26 cellular contexts compared by ENCODE assay signal in genomic region chr22:22082960-22083359, GRCh38.
"Had no signal": no experiment of that assay in that cellular context is flagged by ENCODE, and none has a peak within 500 bp of the region (broad histone marks: within the 10 kb centered on the region; RNA-seq: fewer than 3 reads in every experiment).

No MANE protein-coding gene starts in this region.

- FAIRE-seq: islet of Langerhans, kidney, pancreas, small intestine had no signal

- ATAC-seq: left colon; left lung; lower lobe of right lung; naive thymus-derived CD8-positive, alpha-beta T cell; pancreas; right cardiac atrium; stimulated activated effector memory CD8-positive, alpha-beta T cell treated with anti-CD3 and anti-CD28 coated beads, Interleukin-12 subunit alpha, Interleukin-12 subunit beta, amount 100 ng/mL, for 72 hours; upper lobe of right lung had no signal

- H3K27ac ChIP-seq: left lung, lower lobe of right lung, pancreas, prostate gland, sigmoid colon, spleen, suprapubic skin, thoracic aorta, tibial artery, upper lobe of right lung, uterus had no signal

- H3K4me3 ChIP-seq: left lung, lower lobe of right lung, pancreas, prostate gland, sigmoid colon, spleen, suprapubic skin, thoracic aorta, tibial artery, upper lobe of right lung, uterus had no signal

- H3K36me3 ChIP-seq: left lung, lower lobe of right lung, pancreas, prostate gland, sigmoid colon, spleen, suprapubic skin, thoracic aorta, tibial artery, upper lobe of right lung, uterus had no signal

- DNase-seq: immature natural killer cell; kidney; left colon; left lung; lower lobe of right lung; mammary epithelial cell; mesenchymal stem cell; naive thymus-derived CD8-positive, alpha-beta T cell; pancreas; posterior cingulate gyrus; retina; right cardiac atrium; sigmoid colon; small intestine; spleen; stimulated activated CD4-positive, alpha-beta T cell treated with anti-CD3 and anti-CD28 coated beads, Interleukin-4, amount 100 ng/mL, for 24 hours; stimulated activated naive CD4-positive, alpha-beta T cell; tibial artery; trophoblast cell; upper lobe of right lung; uterus had no signal

- H3K9me3 ChIP-seq: left lung, lower lobe of right lung, pancreas, prostate gland, sigmoid colon, spleen, suprapubic skin, thoracic aorta, tibial artery, upper lobe of right lung, uterus had no signal

- H3K27me3 ChIP-seq: pancreas, uterus had no signal

- H3K4me1 ChIP-seq: left lung, lower lobe of right lung, pancreas, prostate gland, sigmoid colon, spleen, suprapubic skin, tibial artery, upper lobe of right lung, uterus had no signal
